1 cellular context compared by ENCODE assay signal in genomic region chr7:151109094-151110048, GRCh38.
TF ChIP-seq lines count a peak whose summit lies in the region.

No MANE protein-coding gene starts in this region.

TF ChIP-seq in HepG2, 621 proteins besides CTCF, POLR2A, EP300 and RAD21:
- TF ChIP-seq ARID3A (IDR thresholded peaks at IDR 0.05; ENCODE audit: low read depth, low read length) (no peak), ASH2L (IDR thresholded peaks at IDR 0.05; ENCODE audit: insufficient read length, low read depth, low read length) (no peak), AGO2 (optimal IDR thresholded peaks at IDR 0.05; ENCODE audit: low read depth, low read length) (peak; percentile 26), CEBPB (IDR thresholded peaks at IDR 0.05; ENCODE audit: borderline replicate concordance, low read depth, low read length) (peak; percentile 95), ZNF460 (CRISPR knock-in tag; IDR thresholded peaks at IDR 0.05; ENCODE audit: borderline replicate concordance) (no peak), ATF7 (IDR thresholded peaks at IDR 0.05) (peak; percentile 62), ATF7 (CRISPR knock-in tag; IDR thresholded peaks at IDR 0.05) (no peak), ZBTB33 (CRISPR knock-in tag; IDR thresholded peaks at IDR 0.05) (peak; percentile 54; the same call in 1 of the 2 replicates), RARG (CRISPR knock-in tag; IDR thresholded peaks at IDR 0.05; ENCODE audit: low read depth) (no peak), ZFY (CRISPR knock-in tag; IDR thresholded peaks at IDR 0.05) (0 out of 2 replicates have a peak, but pooled peaks have one; percentile 16), ZNF770 (CRISPR knock-in tag; IDR thresholded peaks at IDR 0.05) (peak; percentile 44; the same call in 1 of the 2 replicates), PITX1 (CRISPR knock-in tag; IDR thresholded peaks at IDR 0.05) (no peak), CEBPG (CRISPR knock-in tag; IDR thresholded peaks at IDR 0.05) (peak; percentile 79), MTA3 (CRISPR knock-in tag; IDR thresholded peaks at IDR 0.05) (no peak), TCF12 (IDR thresholded peaks at IDR 0.05) (no peak), TCF12 (CRISPR knock-in tag; IDR thresholded peaks at IDR 0.05) (no peak), ZNF713 (CRISPR knock-in tag; IDR thresholded peaks at IDR 0.05) (no peak), KAT7 (CRISPR knock-in tag; IDR thresholded peaks at IDR 0.05; ENCODE audit: borderline replicate concordance) (no peak), ZNF280B (CRISPR knock-in tag; IDR thresholded peaks at IDR 0.05; ENCODE audit: borderline replicate concordance) (no peak), ZNF639 (CRISPR knock-in tag; conservative IDR thresholded peaks at IDR 0.05) (no peak), ZNF354B (CRISPR knock-in tag; IDR thresholded peaks at IDR 0.05) (no peak), ESRRA (CRISPR knock-in tag; IDR thresholded peaks at IDR 0.05; ENCODE audit: low read depth) (no peak), RFXANK (CRISPR knock-in tag; IDR thresholded peaks at IDR 0.05) (no peak)
TF ChIP-seq in HepG2: peak in this region for 7.
